8 cellular contexts compared by ENCODE assay signal in genomic region chr13:112688560-112689497, GRCh38. TPM values are rescaled to one million over a fixed set of nuclear protein-coding genes. Genes with fewer than 3 reads are reported as not detected.
A peak's percentile ranks its signal among the peaks of the same experiment; 100 is the strongest.
DNase-seq lines count a peak whose midpoint lies in the region; ATAC-seq and TF ChIP-seq lines count a peak whose summit lies in the region.

No MANE protein-coding gene starts in this region.

- peak overlapping the region; percentile 54 for H2BK12ac ChIP-seq in trophoblast cell (ENCODE audit: low read length)

- TF ChIP-seq POLR2A in uterus (IDR thresholded peaks at IDR 0.05) = no peak

- WGBS in trophoblast cell (ENCODE audit: extremely low coverage, insufficient coverage, insufficient read length) = no CpG with 5 or more reads among the region's 22 CpGs

- H3K36me3 ChIP-seq in trophoblast cell (ENCODE audit: control insufficient read depth in 1 of 2, insufficient read depth in 2 of 2, low read length in 2 of 2) (no peaks in the 10 kb centered on the region), uterus (no peaks in the 10 kb centered on the region)

- H2BK5ac ChIP-seq in trophoblast cell (ENCODE audit: low read depth, low read length, poor library complexity) = peak overlapping the region; percentile 88

- H3K27me3 ChIP-seq in trophoblast cell (ENCODE audit: insufficient read depth, low read length) (no peaks in the 10 kb centered on the region), uterus (no peaks in the 10 kb centered on the region)

- H3K79me1 ChIP-seq in trophoblast cell (ENCODE audit: low read length) = peaks cover 15% of the 10 kb centered on the region

- peak overlapping the region; percentile 67 for H3K9ac ChIP-seq in trophoblast cell (ENCODE audit: low read length)

- peak overlapping the region; percentile 81 for H3K4me3 ChIP-seq in GM12864 (ENCODE audit: low read depth, low read length)
- H3K4me3 ChIP-seq in fibroblast of pulmonary artery (replicated peaks; ENCODE audit: low read depth, low read length) = peak overlapping the region; percentile 58
- peak overlapping the region; percentile 87 for H3K4me3 ChIP-seq in trophoblast cell (ENCODE audit: low read depth, low read length)
- H3K4me3 ChIP-seq in uterus = peak overlapping the region; percentile 64 to 67

- peaks cover 22% of the 10 kb centered on the region for H3K79me2 ChIP-seq in trophoblast cell (ENCODE audit: control insufficient read depth, insufficient read depth, low read length, poor library complexity)

- peak overlapping the region; percentile 81 for H4K91ac ChIP-seq in trophoblast cell (ENCODE audit: low read depth, low read length)

- DNase-seq in GM12864 (ENCODE audit: low read depth) (no peak), MV-4-11 (lab: John Stamatoyannopoulos, UW) (peak; percentile 97), activated T-cell treated with anti-CD3 and anti-CD28 coated beads for 4 hours (peak; percentile 42), fibroblast of pulmonary artery (ENCODE audit: low read depth) (peak; percentile 6), trophoblast cell (peak in 1 of 2 donors; percentile 23), uterus (no peak)

- peak overlapping the region; percentile 74 for H3K4me2 ChIP-seq in trophoblast cell (ENCODE audit: low read length)

- TF ChIP-seq CTCF in GM12864 (IDR thresholded peaks at IDR 0.05; ENCODE audit: low read depth, low read length, missing control alignments) = no peak
- no peak for TF ChIP-seq CTCF in fibroblast of pulmonary artery (IDR thresholded peaks at IDR 0.05; ENCODE audit: low read length, missing control alignments)
- TF ChIP-seq CTCF in uterus (IDR thresholded peaks at IDR 0.05) = no peak

- H2BK120ac ChIP-seq in trophoblast cell (ENCODE audit: insufficient read depth, low read length, poor library complexity) = peak overlapping the region; percentile 89

- H3K4ac ChIP-seq in trophoblast cell (ENCODE audit: low read depth, low read length) = peak overlapping the region; percentile 66

- H2AFZ ChIP-seq in trophoblast cell (ENCODE audit: insufficient read depth, low read length, poor library complexity) = peak overlapping the region; percentile 73

- no peak overlapping the region for H3K23ac ChIP-seq in trophoblast cell (ENCODE audit: low read length)

- peak overlapping the region; percentile 78 for H2AK5ac ChIP-seq in trophoblast cell (ENCODE audit: low read length)

- H3K18ac ChIP-seq in trophoblast cell (ENCODE audit: low read length) = peak overlapping the region; percentile 87

- ATAC-seq in HG03432 (IDR thresholded peaks at IDR 0.05; ENCODE audit: unreplicated experiment) (no peak), HG03457 (IDR thresholded peaks at IDR 0.05; ENCODE audit: unreplicated experiment) (no peak)

- peaks cover 14 to 23% of the 10 kb centered on the region in 2 experiments for H3K4me1 ChIP-seq in trophoblast cell (ENCODE audit: control insufficient read depth in 1 of 2, insufficient read depth in 2 of 2, low read length in 2 of 2)
- no peaks in the 10 kb centered on the region for H3K4me1 ChIP-seq in uterus

- no peaks in the 10 kb centered on the region for H3K9me3 ChIP-seq in trophoblast cell (ENCODE audit: insufficient read depth, low read depth, low read length)
- no peaks in the 10 kb centered on the region for H3K9me3 ChIP-seq in uterus

- peak overlapping the region; percentile 81 for H3K14ac ChIP-seq in trophoblast cell (ENCODE audit: low read length)

- intact Hi-C loops in uterus (cut with DNase I; ENCODE audit: low total_unique reads) = no loop called here

- H4K12ac ChIP-seq in trophoblast cell (ENCODE audit: low read depth, low read length) = peak overlapping the region; percentile 59

- H4K8ac ChIP-seq in trophoblast cell (ENCODE audit: low read depth, low read length) = peak overlapping the region; percentile 91

- peak overlapping the region; percentile 84 for H3K27ac ChIP-seq in trophoblast cell (ENCODE audit: low read depth, low read length)
- H3K27ac ChIP-seq in uterus = peak overlapping the region; percentile 92 to 94

RNA-seq across cellular contexts. Expression of gene ATP11A, which starts 1.0 kb away (rescaled TPM):
- 28.9 and 29.2 TPM in 2 replicates for polyA plus RNA-seq in trophoblast cell (2013)
- 100 to 1,000 TPM in 1 of 4 donors, 10 to 100 TPM in 3; 12.8 to 149 (median 22.8) TPM for total RNA-seq in uterus

Comparison
In these comparisons a context has a peak if more than half of its experiments do, and no peak if none do; other contexts are left out.
1. DNase-seq: peak in MV-4-11 (single experiment), activated T-cell treated with anti-CD3 and anti-CD28 coated beads for 4 hours (single experiment) and fibroblast of pulmonary artery (single experiment); none in GM12864 (single experiment) and uterus (0 of 2).
2. Peak in every context shown above with its lines, with median percentiles within 50 percentile points of each other: H3K4me3 ChIP-seq.